ENCODE assay signal across 1 cellular context in genomic region chr7:101237206-101238067, GRCh38.
TF ChIP-seq lines count a peak whose summit lies in the region.

A gene with protein sequence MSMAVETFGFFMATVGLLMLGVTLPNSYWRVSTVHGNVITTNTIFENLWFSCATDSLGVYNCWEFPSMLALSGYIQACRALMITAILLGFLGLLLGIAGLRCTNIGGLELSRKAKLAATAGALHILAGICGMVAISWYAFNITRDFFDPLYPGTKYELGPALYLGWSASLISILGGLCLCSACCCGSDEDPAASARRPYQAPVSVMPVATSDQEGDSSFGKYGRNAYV (minus strand): TSS chr7:101237802. CDS start chr7:101237581, 221 bp downstream.

TF ChIP-seq in HepG2, 621 proteins besides CTCF, POLR2A, EP300 and RAD21 (continued from another document and continues in another):
- TF ChIP-seq PRDM10 (CRISPR knock-in tag; IDR thresholded peaks at IDR 0.05; ENCODE audit: low read depth) (no peak), ZHX1 (CRISPR knock-in tag; IDR thresholded peaks at IDR 0.05; ENCODE audit: low read depth) (no peak), SSRP1 (CRISPR knock-in tag; IDR thresholded peaks at IDR 0.05) (no peak; the same call in 1 of the 2 replicates), ZNF687 (CRISPR knock-in tag; IDR thresholded peaks at IDR 0.05) (peak; percentile 77), KMT2B (CRISPR knock-in tag; IDR thresholded peaks at IDR 0.05) (no peak), RXRB (CRISPR knock-in tag; IDR thresholded peaks at IDR 0.05; ENCODE audit: borderline replicate concordance) (peak; percentile 29; the same call in 1 of the 2 replicates), ARID5B (CRISPR knock-in tag; IDR thresholded peaks at IDR 0.05) (peak; percentile 50; the same call in 1 of the 2 replicates), ARID4A (CRISPR knock-in tag; IDR thresholded peaks at IDR 0.05; ENCODE audit: borderline replicate concordance) (peak; percentile 41; the same call in 1 of the 2 replicates), ZC3H13 (CRISPR knock-in tag; IDR thresholded peaks at IDR 0.05) (0 out of 2 replicates have a peak, but pooled peaks have one; percentile 67), HNRNPLL (IDR thresholded peaks at IDR 0.05; ENCODE audit: low read depth, low read length, poor library complexity, severe bottlenecking) (no peak), ZNF788 (CRISPR knock-in tag; IDR thresholded peaks at IDR 0.05; ENCODE audit: borderline replicate concordance) (no peak), ERF (CRISPR knock-in tag; IDR thresholded peaks at IDR 0.05) (0 out of 2 replicates have a peak, but pooled peaks have one; percentile 41), FOXA3 (CRISPR knock-in tag; IDR thresholded peaks at IDR 0.05) (peak; percentile 22; the same call in 1 of the 2 replicates)
- TF ChIP-seq, protein P1, sequence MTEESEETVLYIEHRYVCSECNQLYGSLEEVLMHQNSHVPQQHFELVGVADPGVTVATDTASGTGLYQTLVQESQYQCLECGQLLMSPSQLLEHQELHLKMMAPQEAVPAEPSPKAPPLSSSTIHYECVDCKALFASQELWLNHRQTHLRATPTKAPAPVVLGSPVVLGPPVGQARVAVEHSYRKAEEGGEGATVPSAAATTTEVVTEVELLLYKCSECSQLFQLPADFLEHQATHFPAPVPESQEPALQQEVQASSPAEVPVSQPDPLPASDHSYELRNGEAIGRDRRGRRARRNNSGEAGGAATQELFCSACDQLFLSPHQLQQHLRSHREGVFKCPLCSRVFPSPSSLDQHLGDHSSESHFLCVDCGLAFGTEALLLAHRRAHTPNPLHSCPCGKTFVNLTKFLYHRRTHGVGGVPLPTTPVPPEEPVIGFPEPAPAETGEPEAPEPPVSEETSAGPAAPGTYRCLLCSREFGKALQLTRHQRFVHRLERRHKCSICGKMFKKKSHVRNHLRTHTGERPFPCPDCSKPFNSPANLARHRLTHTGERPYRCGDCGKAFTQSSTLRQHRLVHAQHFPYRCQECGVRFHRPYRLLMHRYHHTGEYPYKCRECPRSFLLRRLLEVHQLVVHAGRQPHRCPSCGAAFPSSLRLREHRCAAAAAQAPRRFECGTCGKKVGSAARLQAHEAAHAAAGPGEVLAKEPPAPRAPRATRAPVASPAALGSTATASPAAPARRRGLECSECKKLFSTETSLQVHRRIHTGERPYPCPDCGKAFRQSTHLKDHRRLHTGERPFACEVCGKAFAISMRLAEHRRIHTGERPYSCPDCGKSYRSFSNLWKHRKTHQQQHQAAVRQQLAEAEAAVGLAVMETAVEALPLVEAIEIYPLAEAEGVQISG (CRISPR knock-in tag; IDR thresholded peaks at IDR 0.05) = peak; percentile 43; the same call in 1 of the 2 replicates
- TF ChIP-seq, protein P2, sequence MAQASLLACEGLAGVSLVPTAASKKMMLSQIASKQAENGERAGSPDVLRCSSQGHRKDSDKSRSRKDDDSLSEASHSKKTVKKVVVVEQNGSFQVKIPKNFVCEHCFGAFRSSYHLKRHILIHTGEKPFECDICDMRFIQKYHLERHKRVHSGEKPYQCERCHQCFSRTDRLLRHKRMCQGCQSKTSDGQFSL (CRISPR knock-in tag; IDR thresholded peaks at IDR 0.05) = peak; percentile 96
- TF ChIP-seq, protein P3, sequence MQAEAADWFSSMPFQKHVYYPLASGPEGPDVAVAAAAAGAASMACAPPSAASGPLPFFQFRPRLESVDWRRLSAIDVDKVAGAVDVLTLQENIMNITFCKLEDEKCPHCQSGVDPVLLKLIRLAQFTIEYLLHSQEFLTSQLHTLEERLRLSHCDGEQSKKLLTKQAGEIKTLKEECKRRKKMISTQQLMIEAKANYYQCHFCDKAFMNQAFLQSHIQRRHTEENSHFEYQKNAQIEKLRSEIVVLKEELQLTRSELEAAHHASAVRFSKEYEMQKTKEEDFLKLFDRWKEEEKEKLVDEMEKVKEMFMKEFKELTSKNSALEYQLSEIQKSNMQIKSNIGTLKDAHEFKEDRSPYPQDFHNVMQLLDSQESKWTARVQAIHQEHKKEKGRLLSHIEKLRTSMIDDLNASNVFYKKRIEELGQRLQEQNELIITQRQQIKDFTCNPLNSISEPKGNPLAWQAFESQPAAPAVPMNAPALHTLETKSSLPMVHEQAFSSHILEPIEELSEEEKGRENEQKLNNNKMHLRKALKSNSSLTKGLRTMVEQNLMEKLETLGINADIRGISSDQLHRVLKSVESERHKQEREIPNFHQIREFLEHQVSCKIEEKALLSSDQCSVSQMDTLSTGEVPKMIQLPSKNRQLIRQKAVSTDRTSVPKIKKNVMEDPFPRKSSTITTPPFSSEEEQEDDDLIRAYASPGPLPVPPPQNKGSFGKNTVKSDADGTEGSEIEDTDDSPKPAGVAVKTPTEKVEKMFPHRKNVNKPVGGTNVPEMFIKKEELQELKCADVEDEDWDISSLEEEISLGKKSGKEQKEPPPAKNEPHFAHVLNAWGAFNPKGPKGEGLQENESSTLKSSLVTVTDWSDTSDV (CRISPR knock-in tag; IDR thresholded peaks at IDR 0.05) = no peak
